ENCODE assay signal across 1 cellular context in the genomic region with DNA sequence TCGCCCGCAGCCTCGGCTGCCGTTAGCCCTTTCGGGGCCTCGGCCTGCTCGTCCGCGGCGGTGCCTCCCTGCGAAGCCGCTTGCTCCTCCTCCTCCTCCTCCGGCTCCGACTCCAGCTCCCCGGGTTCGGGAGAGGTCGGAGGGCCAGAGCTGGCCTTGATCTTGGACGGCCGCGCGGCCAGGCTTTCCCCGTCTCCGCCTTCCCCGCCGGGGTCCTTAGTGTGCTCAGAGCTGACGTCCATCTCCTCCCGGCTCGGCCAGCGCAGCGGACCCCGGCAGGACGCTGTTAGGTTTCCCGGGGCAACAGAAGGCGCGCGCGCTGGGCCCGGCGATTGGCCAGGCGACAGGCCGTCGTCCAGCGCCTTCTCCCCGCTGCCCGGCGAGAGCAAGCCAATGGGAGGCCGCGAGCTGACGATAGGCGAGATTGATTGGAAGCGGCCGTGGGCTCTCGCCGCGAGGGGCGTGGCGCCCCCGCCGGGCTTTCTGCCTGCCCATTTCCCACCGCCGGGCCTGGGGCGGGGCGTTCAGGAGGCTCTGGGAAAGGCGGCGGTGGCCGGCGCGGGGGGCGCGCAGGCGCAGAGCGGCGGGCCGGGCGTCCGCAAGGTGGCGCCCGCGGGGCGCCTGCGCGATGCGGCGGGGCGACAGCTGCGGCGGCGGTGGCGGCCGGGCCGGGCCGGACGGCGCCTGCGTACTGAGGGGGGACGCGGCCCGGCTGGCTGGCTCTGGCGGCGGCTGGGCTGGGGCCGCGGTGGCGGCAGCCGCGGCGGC.
TF ChIP-seq lines count a peak whose summit lies in the region.

A gene with protein sequence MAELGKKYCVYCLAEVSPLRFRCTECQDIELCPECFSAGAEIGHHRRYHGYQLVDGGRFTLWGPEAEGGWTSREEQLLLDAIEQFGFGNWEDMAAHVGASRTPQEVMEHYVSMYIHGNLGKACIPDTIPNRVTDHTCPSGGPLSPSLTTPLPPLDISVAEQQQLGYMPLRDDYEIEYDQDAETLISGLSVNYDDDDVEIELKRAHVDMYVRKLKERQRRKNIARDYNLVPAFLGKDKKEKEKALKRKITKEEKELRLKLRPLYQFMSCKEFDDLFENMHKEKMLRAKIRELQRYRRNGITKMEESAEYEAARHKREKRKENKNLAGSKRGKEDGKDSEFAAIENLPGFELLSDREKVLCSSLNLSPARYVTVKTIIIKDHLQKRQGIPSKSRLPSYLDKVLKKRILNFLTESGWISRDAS (plus strand): TSS at position 676 of the 768 bp plus-strand sequence. CDS start 208 bp downstream, outside the sequence.

TF ChIP-seq in HepG2, 621 proteins besides CTCF, POLR2A, EP300 and RAD21 (continued from another document and continues in another):
- TF ChIP-seq E2F2 (CRISPR knock-in tag; IDR thresholded peaks at IDR 0.05; ENCODE audit: borderline replicate concordance): no peak
- no peak for TF ChIP-seq TCF12 (IDR thresholded peaks at IDR 0.05)
- TF ChIP-seq TCF12 (CRISPR knock-in tag; IDR thresholded peaks at IDR 0.05): no peak
- TF ChIP-seq TAF15 (IDR thresholded peaks at IDR 0.05; ENCODE audit: low read depth, low read length, poor library complexity, severe bottlenecking): no peak
- TF ChIP-seq GABPB1 (CRISPR knock-in tag; IDR thresholded peaks at IDR 0.05): peak; percentile 68; the same call in 1 of the 2 replicates
- TF ChIP-seq, protein P1, sequence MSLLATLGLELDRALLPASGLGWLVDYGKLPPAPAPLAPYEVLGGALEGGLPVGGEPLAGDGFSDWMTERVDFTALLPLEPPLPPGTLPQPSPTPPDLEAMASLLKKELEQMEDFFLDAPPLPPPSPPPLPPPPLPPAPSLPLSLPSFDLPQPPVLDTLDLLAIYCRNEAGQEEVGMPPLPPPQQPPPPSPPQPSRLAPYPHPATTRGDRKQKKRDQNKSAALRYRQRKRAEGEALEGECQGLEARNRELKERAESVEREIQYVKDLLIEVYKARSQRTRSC (CRISPR knock-in tag; IDR thresholded peaks at IDR 0.05; ENCODE audit: low read depth): no peak
- no peak for TF ChIP-seq GMEB2 (CRISPR knock-in tag; IDR thresholded peaks at IDR 0.05; ENCODE audit: low read depth)
- TF ChIP-seq SNRNP70 (IDR thresholded peaks at IDR 0.05; ENCODE audit: low read depth, low read length): no peak
- TF ChIP-seq PHB2 (IDR thresholded peaks at IDR 0.05; ENCODE audit: partially characterized antibody): no peak
- TF ChIP-seq FLYWCH1 (CRISPR knock-in tag; IDR thresholded peaks at IDR 0.05): no peak
- TF ChIP-seq EHMT2 (IDR thresholded peaks at IDR 0.05; ENCODE audit: borderline replicate concordance, low read depth, low read length): no peak
- TF ChIP-seq ZNF20 (CRISPR knock-in tag; IDR thresholded peaks at IDR 0.05): no peak
- no peak for TF ChIP-seq ZNF335 (CRISPR knock-in tag; IDR thresholded peaks at IDR 0.05)
- no peak for TF ChIP-seq POLR2AphosphoS2 (IDR thresholded peaks at IDR 0.05; ENCODE audit: low read depth, low read length)
- no peak for TF ChIP-seq RAD51 (IDR thresholded peaks at IDR 0.05; ENCODE audit: borderline replicate concordance)
- no peak for TF ChIP-seq ATAD3A (CRISPR knock-in tag; IDR thresholded peaks at IDR 0.05)
- TF ChIP-seq, protein P2, sequence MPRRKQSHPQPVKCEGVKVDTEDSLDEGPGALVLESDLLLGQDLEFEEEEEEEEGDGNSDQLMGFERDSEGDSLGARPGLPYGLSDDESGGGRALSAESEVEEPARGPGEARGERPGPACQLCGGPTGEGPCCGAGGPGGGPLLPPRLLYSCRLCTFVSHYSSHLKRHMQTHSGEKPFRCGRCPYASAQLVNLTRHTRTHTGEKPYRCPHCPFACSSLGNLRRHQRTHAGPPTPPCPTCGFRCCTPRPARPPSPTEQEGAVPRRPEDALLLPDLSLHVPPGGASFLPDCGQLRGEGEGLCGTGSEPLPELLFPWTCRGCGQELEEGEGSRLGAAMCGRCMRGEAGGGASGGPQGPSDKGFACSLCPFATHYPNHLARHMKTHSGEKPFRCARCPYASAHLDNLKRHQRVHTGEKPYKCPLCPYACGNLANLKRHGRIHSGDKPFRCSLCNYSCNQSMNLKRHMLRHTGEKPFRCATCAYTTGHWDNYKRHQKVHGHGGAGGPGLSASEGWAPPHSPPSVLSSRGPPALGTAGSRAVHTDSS (CRISPR knock-in tag; conservative IDR thresholded peaks at IDR 0.05): no peak
- no peak for TF ChIP-seq NBN (conservative IDR thresholded peaks at IDR 0.05)
- TF ChIP-seq ZNF44 (CRISPR knock-in tag; IDR thresholded peaks at IDR 0.05): no peak
- TF ChIP-seq PAF1 (CRISPR knock-in tag; IDR thresholded peaks at IDR 0.05): no peak
- TF ChIP-seq ZNF24 (IDR thresholded peaks at IDR 0.05): no peak
- no peak for TF ChIP-seq JARID2 (CRISPR knock-in tag; IDR thresholded peaks at IDR 0.05; ENCODE audit: insufficient replicate concordance)
- no peak for TF ChIP-seq ZSCAN12 (CRISPR knock-in tag; IDR thresholded peaks at IDR 0.05)
- no peak for TF ChIP-seq TRIM24 (CRISPR knock-in tag; IDR thresholded peaks at IDR 0.05)
- TF ChIP-seq GABPA (IDR thresholded peaks at IDR 0.05; ENCODE audit: low read depth, low read length): no peak
- TF ChIP-seq GABPA (CRISPR knock-in tag; IDR thresholded peaks at IDR 0.05; ENCODE audit: low read depth): no peak
- TF ChIP-seq LCORL (IDR thresholded peaks at IDR 0.05): no peak
- no peak for TF ChIP-seq LCORL (CRISPR knock-in tag; IDR thresholded peaks at IDR 0.05)
- TF ChIP-seq KLF12 (CRISPR knock-in tag; IDR thresholded peaks at IDR 0.05; ENCODE audit: borderline replicate concordance): no peak
- no peak for TF ChIP-seq SP1 (IDR thresholded peaks at IDR 0.05)
- peak; percentile 81; the same call in 1 of the 2 replicates for TF ChIP-seq SP1 (CRISPR knock-in tag; IDR thresholded peaks at IDR 0.05)
- 0 out of 2 replicates have a peak, but pooled peaks have one; percentile 17 for TF ChIP-seq ZNF768 (CRISPR knock-in tag; IDR thresholded peaks at IDR 0.05)
- no peak for TF ChIP-seq FIP1L1 (IDR thresholded peaks at IDR 0.05; ENCODE audit: borderline replicate concordance, insufficient read depth, low read depth, low read length)
- no peak for TF ChIP-seq NR2C2 (CRISPR knock-in tag; IDR thresholded peaks at IDR 0.05; ENCODE audit: borderline replicate concordance)
- no peak for TF ChIP-seq BRD4 (CRISPR knock-in tag; IDR thresholded peaks at IDR 0.05)
- TF ChIP-seq SMARCC2 (IDR thresholded peaks at IDR 0.05): no peak
- TF ChIP-seq, protein P3, sequence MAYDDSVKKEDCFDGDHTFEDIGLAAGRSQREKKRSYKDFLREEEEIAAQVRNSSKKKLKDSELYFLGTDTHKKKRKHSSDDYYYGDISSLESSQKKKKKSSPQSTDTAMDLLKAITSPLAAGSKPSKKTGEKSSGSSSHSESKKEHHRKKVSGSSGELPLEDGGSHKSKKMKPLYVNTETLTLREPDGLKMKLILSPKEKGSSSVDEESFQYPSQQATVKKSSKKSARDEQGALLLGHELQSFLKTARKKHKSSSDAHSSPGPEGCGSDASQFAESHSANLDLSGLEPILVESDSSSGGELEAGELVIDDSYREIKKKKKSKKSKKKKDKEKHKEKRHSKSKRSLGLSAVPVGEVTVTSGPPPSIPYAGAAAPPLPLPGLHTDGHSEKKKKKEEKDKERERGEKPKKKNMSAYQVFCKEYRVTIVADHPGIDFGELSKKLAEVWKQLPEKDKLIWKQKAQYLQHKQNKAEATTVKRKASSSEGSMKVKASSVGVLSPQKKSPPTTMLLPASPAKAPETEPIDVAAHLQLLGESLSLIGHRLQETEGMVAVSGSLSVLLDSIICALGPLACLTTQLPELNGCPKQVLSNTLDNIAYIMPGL (CRISPR knock-in tag; IDR thresholded peaks at IDR 0.05; ENCODE audit: borderline replicate concordance in 1 of 2, low read depth in 1 of 2): no peak
- TF ChIP-seq ZNF121 (CRISPR knock-in tag; IDR thresholded peaks at IDR 0.05): peak; percentile 73
- peak; percentile 35; the same call in 1 of the 2 replicates for TF ChIP-seq ATF2 (CRISPR knock-in tag; IDR thresholded peaks at IDR 0.05)
- no peak for TF ChIP-seq NR3C1 (CRISPR knock-in tag; IDR thresholded peaks at IDR 0.05)
- no peak for TF ChIP-seq SRSF4 (IDR thresholded peaks at IDR 0.05; ENCODE audit: low read depth, low read length, poor library complexity, severe bottlenecking)
- no peak for TF ChIP-seq JUN (CRISPR knock-in tag; IDR thresholded peaks at IDR 0.05)
- no peak for TF ChIP-seq RXRB (CRISPR knock-in tag; IDR thresholded peaks at IDR 0.05; ENCODE audit: borderline replicate concordance)
- TF ChIP-seq CSRNP1 (CRISPR knock-in tag; IDR thresholded peaks at IDR 0.05): no peak
- TF ChIP-seq SRF (IDR thresholded peaks at IDR 0.05; ENCODE audit: low read depth, low read length): no peak
- TF ChIP-seq ZMAT3 (CRISPR knock-in tag; conservative IDR thresholded peaks at IDR 0.05): 0 out of 2 replicates have a peak, but pooled peaks have one; percentile 8
- TF ChIP-seq ZBTB7B (CRISPR knock-in tag; IDR thresholded peaks at IDR 0.05): peak; percentile 48; the same call in 1 of the 2 replicates
- no peak for TF ChIP-seq ZNF264 (CRISPR knock-in tag; IDR thresholded peaks at IDR 0.05)
- TF ChIP-seq CHCHD3 (CRISPR knock-in tag; IDR thresholded peaks at IDR 0.05): no peak
- peak; percentile 40; the same call in 1 of the 2 replicates for TF ChIP-seq ZNF580 (CRISPR knock-in tag; IDR thresholded peaks at IDR 0.05; ENCODE audit: borderline replicate concordance, low read depth)
- no peak for TF ChIP-seq SIN3B (IDR thresholded peaks at IDR 0.05; ENCODE audit: low read length)
- TF ChIP-seq ZNF280D (CRISPR knock-in tag; IDR thresholded peaks at IDR 0.05): no peak
- no peak for TF ChIP-seq YEATS2 (CRISPR knock-in tag; IDR thresholded peaks at IDR 0.05; ENCODE audit: borderline replicate concordance)
- TF ChIP-seq KLF6 (CRISPR knock-in tag; IDR thresholded peaks at IDR 0.05): no peak
- TF ChIP-seq KDM5A (IDR thresholded peaks at IDR 0.05; ENCODE audit: borderline replicate concordance, low read length): no peak
- no peak for TF ChIP-seq FOXP1 (IDR thresholded peaks at IDR 0.05)
- TF ChIP-seq FOXP1 (CRISPR knock-in tag; IDR thresholded peaks at IDR 0.05): no peak
- no peak for TF ChIP-seq ZNF17 (CRISPR knock-in tag; IDR thresholded peaks at IDR 0.05)
